In genomic region chr22:40009231-40009769, GRCh38 we compare ENCODE assay signal across 9 cellular contexts. TPM values are rescaled to one million over a fixed set of nuclear protein-coding genes. Genes with fewer than 3 reads are reported as not detected.
DNase-seq lines count a peak whose midpoint lies in the region; ATAC-seq, FAIRE-seq and TF ChIP-seq lines count a peak whose summit lies in the region.
"Had no signal": no experiment of that assay in that cellular context is flagged by ENCODE, and none has a peak within 500 bp of the region (broad histone marks: within the 10 kb centered on the region; RNA-seq: fewer than 3 reads in every experiment).

No MANE protein-coding gene starts in this region.

- H3K27ac ChIP-seq in brain microvascular endothelial cell, result no peak overlapping the region
- H3K27ac ChIP-seq in naive thymus-derived CD4-positive, alpha-beta T cell (ENCODE audit: low read depth, low read length), result peak overlapping the region; percentile 61
- H3K27ac ChIP-seq in uterus, result no peak overlapping the region
- H3K27ac ChIP-seq in gastrocnemius medialis, result no peak overlapping the region

- H3K9me3 ChIP-seq in naive thymus-derived CD4-positive, alpha-beta T cell (ENCODE audit: control insufficient read depth in 2 of 3, low read length in 3 of 3), result no peaks in the 10 kb centered on the region
- H3K9me3 ChIP-seq in uterus (no peaks in the 10 kb centered on the region), gastrocnemius medialis (no peaks in the 10 kb centered on the region)

- FAIRE-seq in H54 (lab: Jason Lieb, UNC), result no peak

- H3K27me3 ChIP-seq in brain microvascular endothelial cell (replicated peaks) (peaks cover 3% of the 10 kb centered on the region), uterus (no peaks in the 10 kb centered on the region), gastrocnemius medialis (peaks cover 29 to 38% (median 29%) of the 10 kb centered on the region in 3 donors)
- peaks cover 0 to 3% of the 10 kb centered on the region in 2 donors for H3K27me3 ChIP-seq in naive thymus-derived CD4-positive, alpha-beta T cell (ENCODE audit: control insufficient read depth in 2 of 2, insufficient read depth in 2 of 2, low read length in 2 of 2)

- CTCF ChIA-PET in naive thymus-derived CD4-positive, alpha-beta T cell (lab: Charles Lee), result interaction anchor here (0.7 to 2.5 kb wide), 6 partner anchors 15 to 475 kb away, joined by 3 to 14 read pairs (median 4); no protein-coding TSS in a partner anchor

- H3K36me3 ChIP-seq in brain microvascular endothelial cell (replicated peaks) (no peaks in the 10 kb centered on the region), uterus (no peaks in the 10 kb centered on the region), gastrocnemius medialis (no peaks in the 10 kb centered on the region)
- no peaks in the 10 kb centered on the region for H3K36me3 ChIP-seq in naive thymus-derived CD4-positive, alpha-beta T cell (ENCODE audit: control insufficient read depth in 2 of 3, insufficient read depth in 3 of 3, low read length in 3 of 3)

- DNase-seq in H54 (ENCODE audit: insufficient read length, low spot score) (peak; percentile 22), NCI-H2196 treated with DMSO at 0.1 percent for 48 hours (lab: John Stamatoyannopoulos, UW; ENCODE audit: unreplicated experiment) (peak; percentile 95), brain microvascular endothelial cell (peak; percentile 15), uterus (no peak), AG08395 (ENCODE audit: low spot score) (no peak), gastrocnemius medialis (no peak)
- DNase-seq in naive thymus-derived CD4-positive, alpha-beta T cell, result no peak
- DNase-seq: midbrain had no signal

- H3K9me3 Mint-ChIP-seq in naive thymus-derived CD4-positive, alpha-beta T cell, result no peaks in the 10 kb centered on the region

- peak overlapping the region in 9 of 10 donors; percentile 77 to 89 (median 84) for H3K4me3 Mint-ChIP-seq in naive thymus-derived CD4-positive, alpha-beta T cell

- H3K36me3 Mint-ChIP-seq in naive thymus-derived CD4-positive, alpha-beta T cell, result peaks cover 0 to 4% (median 0%) of the 10 kb centered on the region in 5 donors

- TF ChIP-seq POLR2A in H54 (IDR thresholded peaks at IDR 0.05; ENCODE audit: low read depth, low read length), result no peak
- no peak for TF ChIP-seq POLR2A in uterus (IDR thresholded peaks at IDR 0.05)
- TF ChIP-seq POLR2A in gastrocnemius medialis (IDR thresholded peaks at IDR 0.05), result no peak

- peaks cover 0 to 10% of the 10 kb centered on the region in 2 donors for H3K4me1 ChIP-seq in naive thymus-derived CD4-positive, alpha-beta T cell (ENCODE audit: control insufficient read depth in 2 of 2, insufficient read depth in 2 of 2, low read length in 2 of 2)
- H3K4me1 ChIP-seq in uterus, result no peaks in the 10 kb centered on the region
- H3K4me1 ChIP-seq in gastrocnemius medialis, result no peaks in the 10 kb centered on the region

- H3K4me3 ChIP-seq in brain microvascular endothelial cell (ENCODE audit: low read depth, low read length) (no peak overlapping the region), uterus (no peak overlapping the region), gastrocnemius medialis (no peak overlapping the region)
- H3K4me3 ChIP-seq in naive thymus-derived CD4-positive, alpha-beta T cell (ENCODE audit: low read length), result no peak overlapping the region

- peaks cover 0 to 36% (median 5%) of the 10 kb centered on the region in 5 donors for H3K27me3 Mint-ChIP-seq in naive thymus-derived CD4-positive, alpha-beta T cell

- H3K4me1 Mint-ChIP-seq in naive thymus-derived CD4-positive, alpha-beta T cell, result peaks cover 10 to 24% (median 17%) of the 10 kb centered on the region in 7 donors

- peak overlapping the region; percentile 18 to 96 (median 89) for H3K27ac Mint-ChIP-seq in naive thymus-derived CD4-positive, alpha-beta T cell

- intact Hi-C loops in naive thymus-derived CD4-positive, alpha-beta T cell (cut with micrococcal nuclease), result no loop called here
- intact Hi-C loops in uterus (cut with DNase I; ENCODE audit: low total_unique reads), result no loop called here
- intact Hi-C loops in gastrocnemius medialis (cut with DNase I; ENCODE audit: low total_unique reads), result no loop called here

- TF ChIP-seq CTCF in brain microvascular endothelial cell (IDR thresholded peaks at IDR 0.05; ENCODE audit: low read depth, low read length, missing control alignments) (no peak), uterus (IDR thresholded peaks at IDR 0.05) (no peak), gastrocnemius medialis (IDR thresholded peaks at IDR 0.05 in 4 of 5, conservative IDR thresholded peaks at IDR 0.05 in 1 of 5) (no peak)

- peak; percentile 9 for ATAC-seq in naive thymus-derived CD4-positive, alpha-beta T cell
- ATAC-seq in GM18517 (IDR thresholded peaks at IDR 0.05; ENCODE audit: unreplicated experiment) (no peak), gastrocnemius medialis (no peak)

- POLR2A ChIA-PET in naive thymus-derived CD4-positive, alpha-beta T cell (lab: Charles Lee), result interaction anchor here (0.6 to 2.2 kb wide), 6 partner anchors 16 to 490 kb away, joined by 3 to 8 read pairs (median 4); no protein-coding TSS in a partner anchor

- in situ Hi-C loops in brain microvascular endothelial cell (cut with HindIII; ENCODE audit: low pct_ligation_motif_present, low sequenced_read_pairs) (loop anchor here (25.0 kb wide), 1 partner anchor 447 kb away; the partner anchor contains the start of gene CACNA1I), gastrocnemius medialis (cut with MboI; ENCODE audit: low sequenced_read_pairs in 4 of 4) (loop anchor here in 1 of 4 donors (25.0 kb wide), 1 partner anchor 647 kb away; no protein-coding TSS in a partner anchor)

RNA-seq across cellular contexts. Expression of gene FAM83F, which starts 14.5 kb away (rescaled TPM):
- total RNA-seq in naive thymus-derived CD4-positive, alpha-beta T cell, result 10 to 100 TPM in 1 of 5 experiments, 1 to 10 TPM in 1, under 1 TPM in 3; 0.11 to 10.6 (median 0.51) TPM
- polyA plus RNA-seq in naive thymus-derived CD4-positive, alpha-beta T cell, result under 1 TPM in 1 of 2 donors, not detected in 1; 0.20 TPM
- total RNA-seq in uterus, result 1 to 10 TPM in 1 of 4 donors, under 1 TPM in 3; under 0.01 to 2.6 (median 0.11) TPM
- total RNA-seq in gastrocnemius medialis, result under 1 TPM in 3 of 4 donors, not detected in 1; 0.02 to 0.15 (median 0.07) TPM

RNA-seq across cellular contexts. Expression of gene TMA7B, which starts 49.1 kb away (rescaled TPM):
- 10 to 100 TPM in 2 of 5 experiments, 1 to 10 TPM in 3; 6.4 to 12.8 (median 9.5) TPM for total RNA-seq in naive thymus-derived CD4-positive, alpha-beta T cell
- polyA plus RNA-seq in naive thymus-derived CD4-positive, alpha-beta T cell, result 1 to 10 TPM; 2.6 to 3.3 TPM
- total RNA-seq in uterus (not detected), gastrocnemius medialis (not detected)

Comparison
In these comparisons a context has a peak if more than half of its experiments do, and no peak if none do; other contexts are left out.
1. DNase-seq: peak in H54 (single experiment), NCI-H2196 treated with DMSO at 0.1 percent for 48 hours (single experiment) and brain microvascular endothelial cell (single experiment); none in naive thymus-derived CD4-positive, alpha-beta T cell (0 of 9), uterus (0 of 2), AG08395 (single experiment) and gastrocnemius medialis (0 of 2).
2. RNA of gene TMA7B, which starts 49.1 kb away (total RNA-seq): 6.4 to 12.8 TPM in naive thymus-derived CD4-positive, alpha-beta T cell; not detected in uterus and not detected in gastrocnemius medialis; every median in the first group is over 4 times any median in the second.